8 cellular contexts compared by ENCODE assay signal in genomic region chr16:1771864-1772361, GRCh38. TPM values are rescaled to one million over a fixed set of nuclear protein-coding genes. Genes with fewer than 3 reads are reported as not detected.
DNase-seq lines count a peak whose midpoint lies in the region; ATAC-seq, FAIRE-seq and TF ChIP-seq lines count a peak whose summit lies in the region.

No MANE protein-coding gene starts in this region.

- ATAC-seq in HepG2 (no peak), HG03571 (IDR thresholded peaks at IDR 0.05; ENCODE audit: unreplicated experiment) (no peak)

- peak overlapping the region; percentile 99 for H3K9ac ChIP-seq in HepG2 (ENCODE audit: insufficient read depth, low read depth, low read length)

- TF ChIP-seq EP300 in HepG2 (IDR thresholded peaks at IDR 0.05; ENCODE audit: low read depth in 2 of 2, low read length in 2 of 2) (no peak), HepG2 (CRISPR knock-in tag; IDR thresholded peaks at IDR 0.05; ENCODE audit: borderline replicate concordance) (no peak), transverse colon (IDR thresholded peaks at IDR 0.05; ENCODE audit: low read depth) (no peak)

- peak overlapping the region; percentile 96 for H3K4me3 Mint-ChIP-seq in activated T-cell treated with anti-CD3 and anti-CD28 coated beads, Interleukin-2, amount 50 U/mL, for 24 hours
- H3K4me3 Mint-ChIP-seq in activated naive CD8-positive, alpha-beta T cell treated with anti-CD3 and anti-CD28 coated beads for 36 hours = peak overlapping the region; percentile 99

- BruUV-seq in HepG2 (replicated peaks; lab: Mats Ljungman, UMichigan) = TSS peak; percentile 81

- POLR2A ChIA-PET in HepG2 (lab: Yijun Ruan, JAX) = interaction anchor here (0.6 to 1.8 kb wide), 12 partner anchors 11 to 744 kb away, joined by 3 to 38 read pairs (median 4); partner anchors contain the start of genes FAHD1, HAGH, IGFALS and JPT2

- no peak for FAIRE-seq in HepG2 (lab: Jason Lieb, UNC)

- in situ Hi-C loops in HepG2 (cut with HindIII; ENCODE audit: extremely low pct_ligation_motif_present, low pct_unique_long_range_greater_than_20kb) (no loop called here), transverse colon (cut with MboI; ENCODE audit: low pct_ligation_motif_present in 1 of 4, low pct_unique_long_range_greater_than_20kb in 1 of 4, low sequenced_read_pairs in 3 of 4) (no loop called here)

- peak overlapping the region; percentile 90 for H3K27ac ChIP-seq in HepG2 (ENCODE audit: extremely low read length, insufficient read depth, low read length)
- peak overlapping the region; percentile 95 to 97 (median 96) for H3K27ac ChIP-seq in transverse colon

- peak overlapping the region; percentile 91 for H3K4me2 ChIP-seq in HepG2 (ENCODE audit: low read depth, low read length)

- TF ChIP-seq POLR2A in HepG2 (IDR thresholded peaks at IDR 0.05; ENCODE audit: insufficient read depth in 1 of 2, low read depth in 2 of 2, low read length in 2 of 2) (no peak; a peak in 1 of 4 replicates), transverse colon (IDR thresholded peaks at IDR 0.05) (no peak)

- H3K4me1 Mint-ChIP-seq in activated T-cell treated with anti-CD3 and anti-CD28 coated beads, Interleukin-2, amount 50 U/mL, for 24 hours (ENCODE audit: low read depth) = peaks cover 20% of the 10 kb centered on the region
- H3K4me1 Mint-ChIP-seq in activated naive CD8-positive, alpha-beta T cell treated with anti-CD3 and anti-CD28 coated beads for 36 hours = peaks cover 10% of the 10 kb centered on the region

- WGBS in HepG2 (ENCODE audit: low lambda C conversion rate) = 0% methylated on average over 4 of the region's 22 CpGs
- 5 to 6% methylated on average over 7 to 22 of the region's 22 CpGs for WGBS in transverse colon (ENCODE audit: low coverage in 1 of 2), 2 donors

- H3K79me2 ChIP-seq in HepG2 (ENCODE audit: insufficient read depth, low read length) = peaks cover 30% of the 10 kb centered on the region

- peaks cover 12% of the 10 kb centered on the region for H3K4me1 ChIP-seq in HepG2 (ENCODE audit: insufficient read depth, low read length)
- peaks cover 16 to 42% (median 32%) of the 10 kb centered on the region in 4 donors for H3K4me1 ChIP-seq in transverse colon

- H2AFZ ChIP-seq in HepG2 (ENCODE audit: low read length) = no peak overlapping the region

- H3K36me3 Mint-ChIP-seq in activated T-cell treated with anti-CD3 and anti-CD28 coated beads, Interleukin-2, amount 50 U/mL, for 24 hours (ENCODE audit: low read depth) = peaks cover 65% of the 10 kb centered on the region
- H3K36me3 Mint-ChIP-seq in activated naive CD8-positive, alpha-beta T cell treated with anti-CD3 and anti-CD28 coated beads for 36 hours = peaks cover 16% of the 10 kb centered on the region

- CTCF ChIA-PET in HepG2 (lab: Yijun Ruan, JAX; ENCODE audit: low intra/inter-chr PET ratio, low total read pairs) = no interaction called here

- TF ChIP-seq RAD21 in HepG2 (CRISPR knock-in tag; IDR thresholded peaks at IDR 0.05) = no peak

- DNase-seq in activated T-cell treated with anti-CD3 and anti-CD28 coated beads, Interleukin-2, amount 50 U/mL, for 24 hours = no peak
- no peak for DNase-seq in activated T-cell treated with anti-CD3 and anti-CD28 coated beads, Interleukin-2, amount 50 U/mL, for 48 hours
- DNase-seq in activated naive CD8-positive, alpha-beta T cell treated with anti-CD3 and anti-CD28 coated beads for 36 hours = peak; percentile 18
- DNase-seq in HepG2 (ENCODE audit: low spot score) (no peak), transverse colon (peak; percentile 16), EL (no peak), NCI-H1694 treated with DMSO at 0.1 percent for 48 hours (lab: John Stamatoyannopoulos, UW) (no peak)

- H3K27me3 ChIP-seq in HepG2 (ENCODE audit: control insufficient read depth in 1 of 2, insufficient read depth in 2 of 2, low read length in 2 of 2) = no peaks in the 10 kb centered on the region; a peak in 2 of 5 replicates
- no peaks in the 10 kb centered on the region for H3K27me3 ChIP-seq in transverse colon

- no peaks in the 10 kb centered on the region for H3K9me3 ChIP-seq in HepG2 (ENCODE audit: low read length)
- no peaks in the 10 kb centered on the region for H3K9me3 ChIP-seq in transverse colon

- no peaks in the 10 kb centered on the region for H3K9me3 Mint-ChIP-seq in activated T-cell treated with anti-CD3 and anti-CD28 coated beads, Interleukin-2, amount 50 U/mL, for 24 hours
- H3K9me3 Mint-ChIP-seq in activated naive CD8-positive, alpha-beta T cell treated with anti-CD3 and anti-CD28 coated beads for 36 hours = no peaks in the 10 kb centered on the region

- H3K27ac Mint-ChIP-seq in activated T-cell treated with anti-CD3 and anti-CD28 coated beads, Interleukin-2, amount 50 U/mL, for 24 hours = peak overlapping the region; percentile 99
- H3K27ac Mint-ChIP-seq in activated naive CD8-positive, alpha-beta T cell treated with anti-CD3 and anti-CD28 coated beads for 36 hours = peak overlapping the region; percentile 99

- H3K4me3 ChIP-seq in HepG2 (replicated peaks in 1 of 3; ENCODE audit: insufficient read depth in 1 of 3, low read depth in 2 of 3, low read length in 3 of 3) = peak overlapping the region; percentile 94 to 96 (median 95)
- peak overlapping the region; percentile 70 to 94 (median 86) for H3K4me3 ChIP-seq in transverse colon

- H3K36me3 ChIP-seq in HepG2 (replicated peaks in 1 of 2; ENCODE audit: control insufficient read depth in 1 of 2, insufficient read depth in 2 of 2, low read length in 2 of 2) = peaks cover 9 to 22% of the 10 kb centered on the region in 2 experiments; a peak in 4 of 5 replicates
- H3K36me3 ChIP-seq in transverse colon = peaks cover 0 to 1% (median under 1%) of the 10 kb centered on the region in 4 donors

- no peaks in the 10 kb centered on the region for H4K20me1 ChIP-seq in HepG2 (ENCODE audit: insufficient read depth, low read length)

- no peaks in the 10 kb centered on the region for H3K27me3 Mint-ChIP-seq in activated T-cell treated with anti-CD3 and anti-CD28 coated beads, Interleukin-2, amount 50 U/mL, for 24 hours
- H3K27me3 Mint-ChIP-seq in activated naive CD8-positive, alpha-beta T cell treated with anti-CD3 and anti-CD28 coated beads for 36 hours = peaks cover 3% of the 10 kb centered on the region

- TF ChIP-seq CTCF in HepG2 (CRISPR knock-in tag; IDR thresholded peaks at IDR 0.05) = no peak
- TF ChIP-seq CTCF in transverse colon (IDR thresholded peaks at IDR 0.05) = no peak

- intact Hi-C loops in HepG2 (cut with micrococcal nuclease; ENCODE audit: unreplicated experiment) (loop anchor here (5.0 kb wide), 1 partner anchor 40 kb away; no protein-coding TSS in a partner anchor), transverse colon (cut with DNase I; ENCODE audit: low total_unique reads) (no loop called here)

RNA-seq across cellular contexts. Expression of gene NME3, which starts 0.6 kb away (rescaled TPM):
- 10 to 100 TPM; 24.5 to 24.9 TPM for total RNA-seq in activated naive CD8-positive, alpha-beta T cell treated with anti-CD3 and anti-CD28 coated beads for 36 hours
- total RNA-seq in HepG2 (2016; rRNA removed; fragmentation: Illumina TruSeq; extraction: Trizol) (4.9 and 15.9 TPM in 2 replicates), transverse colon (100 to 1,000 TPM; 116 to 286 (median 132) TPM)
- total RNA-seq in HepG2 (2016; cell fraction: cytosol; rRNA removed; fragmentation: Illumina TruSeq; extraction: Trizol; ENCODE audit: low read depth) = 27.7 and 30.7 TPM in 2 replicates
- total RNA-seq in HepG2 (2016; cell fraction: insoluble cytoplasmic fraction; rRNA removed; fragmentation: Illumina TruSeq; extraction: Trizol) = 6.6 and 17.1 TPM in 2 replicates
- 19.1 and 22.3 TPM in 2 replicates for total RNA-seq in HepG2 (2016; cell fraction: membrane; rRNA removed; fragmentation: Illumina TruSeq; extraction: Trizol)
- 17.5 and 23.3 TPM in 2 replicates for total RNA-seq in HepG2 (2016; cell fraction: nucleus; rRNA removed; fragmentation: Illumina TruSeq; extraction: Trizol)
- polyA plus RNA-seq in HepG2 (2011; rRNA removed) = 10.4 and 13.9 TPM in 2 replicates
- 7.3 and 17.7 TPM in 2 replicates for polyA plus RNA-seq in HepG2 (2011; cell fraction: cytosol; rRNA removed)
- polyA plus RNA-seq in HepG2 (2011; cell fraction: nucleus; rRNA removed) = 96.4 and 121 TPM in 2 replicates
- 5.5 and 9.1 TPM in 2 replicates for polyA plus RNA-seq in HepG2 (2012)
- polyA plus RNA-seq in HepG2 (2016; cell fraction: cytosol; fragmentation: Illumina TruSeq; extraction: Trizol; ENCODE audit: low read depth) = 21.1 and 24.5 TPM in 2 replicates
- 5.3 and 5.8 TPM in 2 replicates for polyA plus RNA-seq in HepG2 (2016; cell fraction: insoluble cytoplasmic fraction; fragmentation: Illumina TruSeq; extraction: Trizol; ENCODE audit: low read depth)
- 12.6 and 13.9 TPM in 2 replicates for polyA plus RNA-seq in HepG2 (2016; cell fraction: membrane; fragmentation: Illumina TruSeq; extraction: Trizol; ENCODE audit: low read depth)
- polyA plus RNA-seq in HepG2 (2016; cell fraction: nucleus; fragmentation: Illumina TruSeq; extraction: Trizol; ENCODE audit: insufficient read depth, low read depth) = 35.8 and 39.3 TPM in 2 replicates
- polyA minus RNA-seq in HepG2 (2011; rRNA and poly(A)+ RNA removed; ENCODE audit: low replicate concordance) = 2.3 and 4.2 TPM in 2 replicates
- 2.1 and 3.5 TPM in 2 replicates for polyA minus RNA-seq in HepG2 (2011; cell fraction: cytosol; rRNA and poly(A)+ RNA removed)
- polyA minus RNA-seq in HepG2 (2011; cell fraction: nucleus; rRNA and poly(A)+ RNA removed) = 8.4 and 9.0 TPM in 2 replicates

RNA-seq across cellular contexts. Expression of gene EME2, which starts 0.7 kb away (rescaled TPM):
- 10 to 100 TPM; 17.2 to 20.1 TPM for total RNA-seq in activated naive CD8-positive, alpha-beta T cell treated with anti-CD3 and anti-CD28 coated beads for 36 hours
- total RNA-seq in HepG2 (2016; rRNA removed; fragmentation: Illumina TruSeq; extraction: Trizol) = 1.7 and 7.6 TPM in 2 replicates
- total RNA-seq in HepG2 (2016; cell fraction: cytosol; rRNA removed; fragmentation: Illumina TruSeq; extraction: Trizol; ENCODE audit: low read depth) = 0.79 and 1.3 TPM in 2 replicates
- 1.7 and 6.0 TPM in 2 replicates for total RNA-seq in HepG2 (2016; cell fraction: insoluble cytoplasmic fraction; rRNA removed; fragmentation: Illumina TruSeq; extraction: Trizol)
- total RNA-seq in HepG2 (2016; cell fraction: membrane; rRNA removed; fragmentation: Illumina TruSeq; extraction: Trizol) = 1.2 TPM in 2 replicates
- total RNA-seq in HepG2 (2016; cell fraction: nucleus; rRNA removed; fragmentation: Illumina TruSeq; extraction: Trizol) = 7.8 and 8.4 TPM in 2 replicates
- 4.4 and 6.5 TPM in 2 replicates for polyA plus RNA-seq in HepG2 (2011; rRNA removed)
- polyA plus RNA-seq in HepG2 (2011; cell fraction: cytosol; rRNA removed) = 1.3 and 2.0 TPM in 2 replicates
- polyA plus RNA-seq in HepG2 (2011; cell fraction: nucleus; rRNA removed) = 81.3 and 90.4 TPM in 2 replicates
- polyA plus RNA-seq in HepG2 (2012) = 3.4 and 4.5 TPM in 2 replicates
- polyA plus RNA-seq in HepG2 (2016; cell fraction: cytosol; fragmentation: Illumina TruSeq; extraction: Trizol; ENCODE audit: low read depth) = 0.23 and 0.36 TPM in 2 replicates
- polyA plus RNA-seq in HepG2 (2016; cell fraction: insoluble cytoplasmic fraction; fragmentation: Illumina TruSeq; extraction: Trizol; ENCODE audit: low read depth) = 1.7 and 2.2 TPM in 2 replicates
- 0.51 and 0.65 TPM in 2 replicates for polyA plus RNA-seq in HepG2 (2016; cell fraction: membrane; fragmentation: Illumina TruSeq; extraction: Trizol; ENCODE audit: low read depth)
- 31.9 and 34.1 TPM in 2 replicates for polyA plus RNA-seq in HepG2 (2016; cell fraction: nucleus; fragmentation: Illumina TruSeq; extraction: Trizol; ENCODE audit: insufficient read depth, low read depth)
- 5.2 and 6.5 TPM in 2 replicates for polyA minus RNA-seq in HepG2 (2011; rRNA and poly(A)+ RNA removed; ENCODE audit: low replicate concordance)
- 0.79 and 1.3 TPM in 2 replicates for polyA minus RNA-seq in HepG2 (2011; cell fraction: cytosol; rRNA and poly(A)+ RNA removed)
- 17.7 and 19.7 TPM in 2 replicates for polyA minus RNA-seq in HepG2 (2011; cell fraction: nucleus; rRNA and poly(A)+ RNA removed)
- 100 to 1,000 TPM in 1 of 4 donors, 10 to 100 TPM in 3; 23.6 to 173 (median 45.4) TPM for total RNA-seq in transverse colon

RNA-seq across cellular contexts. Expression of gene MRPS34, which starts 1.0 kb away (rescaled TPM):
- 100 to 1,000 TPM; 187 to 190 TPM for total RNA-seq in activated naive CD8-positive, alpha-beta T cell treated with anti-CD3 and anti-CD28 coated beads for 36 hours
- total RNA-seq in HepG2 (2016; rRNA removed; fragmentation: Illumina TruSeq; extraction: Trizol) = 129 and 131 TPM in 2 replicates
- 34.5 and 36.0 TPM in 2 replicates for total RNA-seq in HepG2 (2016; cell fraction: cytosol; rRNA removed; fragmentation: Illumina TruSeq; extraction: Trizol; ENCODE audit: low read depth)
- total RNA-seq in HepG2 (2016; cell fraction: insoluble cytoplasmic fraction; rRNA removed; fragmentation: Illumina TruSeq; extraction: Trizol) = 130 and 146 TPM in 2 replicates
- total RNA-seq in HepG2 (2016; cell fraction: membrane; rRNA removed; fragmentation: Illumina TruSeq; extraction: Trizol) = 51.5 and 64.0 TPM in 2 replicates
- total RNA-seq in HepG2 (2016; cell fraction: nucleus; rRNA removed; fragmentation: Illumina TruSeq; extraction: Trizol) = 59.6 and 64.6 TPM in 2 replicates
- polyA plus RNA-seq in HepG2 (2011; rRNA removed) = 61.3 and 63.5 TPM in 2 replicates
- polyA plus RNA-seq in HepG2 (2011; cell fraction: cytosol; rRNA removed) = 70.4 and 99.7 TPM in 2 replicates
- polyA plus RNA-seq in HepG2 (2011; cell fraction: nucleus; rRNA removed) = 83.9 and 98.7 TPM in 2 replicates
- 48.9 and 50.7 TPM in 2 replicates for polyA plus RNA-seq in HepG2 (2012)
- polyA plus RNA-seq in HepG2 (2016; cell fraction: cytosol; fragmentation: Illumina TruSeq; extraction: Trizol; ENCODE audit: low read depth) = 42.4 and 48.9 TPM in 2 replicates
- polyA plus RNA-seq in HepG2 (2016; cell fraction: insoluble cytoplasmic fraction; fragmentation: Illumina TruSeq; extraction: Trizol; ENCODE audit: low read depth) = 212 and 241 TPM in 2 replicates
- polyA plus RNA-seq in HepG2 (2016; cell fraction: membrane; fragmentation: Illumina TruSeq; extraction: Trizol; ENCODE audit: low read depth) = 59.9 and 71.5 TPM in 2 replicates
- 154 and 163 TPM in 2 replicates for polyA plus RNA-seq in HepG2 (2016; cell fraction: nucleus; fragmentation: Illumina TruSeq; extraction: Trizol; ENCODE audit: insufficient read depth, low read depth)
- 27.6 and 50.7 TPM in 2 replicates for polyA minus RNA-seq in HepG2 (2011; rRNA and poly(A)+ RNA removed; ENCODE audit: low replicate concordance)
- 25.2 and 30.8 TPM in 2 replicates for polyA minus RNA-seq in HepG2 (2011; cell fraction: cytosol; rRNA and poly(A)+ RNA removed)
- polyA minus RNA-seq in HepG2 (2011; cell fraction: nucleus; rRNA and poly(A)+ RNA removed) = 21.9 and 29.5 TPM in 2 replicates
- total RNA-seq in transverse colon = 100 to 1,000 TPM; 102 to 253 (median 121) TPM

RNA-seq across cellular contexts. Expression of gene SPSB3, which starts 10.5 kb away (rescaled TPM):
- total RNA-seq in activated naive CD8-positive, alpha-beta T cell treated with anti-CD3 and anti-CD28 coated beads for 36 hours = 10 to 100 TPM; 12.3 to 12.8 TPM
- 8.2 and 13.2 TPM in 2 replicates for total RNA-seq in HepG2 (2016; rRNA removed; fragmentation: Illumina TruSeq; extraction: Trizol)
- 8.6 and 9.9 TPM in 2 replicates for total RNA-seq in HepG2 (2016; cell fraction: cytosol; rRNA removed; fragmentation: Illumina TruSeq; extraction: Trizol; ENCODE audit: low read depth)
- 6.5 and 13.8 TPM in 2 replicates for total RNA-seq in HepG2 (2016; cell fraction: insoluble cytoplasmic fraction; rRNA removed; fragmentation: Illumina TruSeq; extraction: Trizol)
- total RNA-seq in HepG2 (2016; cell fraction: membrane; rRNA removed; fragmentation: Illumina TruSeq; extraction: Trizol) = 9.4 and 12.7 TPM in 2 replicates
- total RNA-seq in HepG2 (2016; cell fraction: nucleus; rRNA removed; fragmentation: Illumina TruSeq; extraction: Trizol) = 14.1 and 16.2 TPM in 2 replicates
- polyA plus RNA-seq in HepG2 (2011; rRNA removed) = 21.9 and 26.7 TPM in 2 replicates
- polyA plus RNA-seq in HepG2 (2011; cell fraction: cytosol; rRNA removed) = 15.4 and 25.3 TPM in 2 replicates
- 142 and 184 TPM in 2 replicates for polyA plus RNA-seq in HepG2 (2011; cell fraction: nucleus; rRNA removed)
- polyA plus RNA-seq in HepG2 (2012) = 12.3 and 24.9 TPM in 2 replicates
- polyA plus RNA-seq in HepG2 (2016; cell fraction: cytosol; fragmentation: Illumina TruSeq; extraction: Trizol; ENCODE audit: low read depth) = 6.4 and 7.5 TPM in 2 replicates
- polyA plus RNA-seq in HepG2 (2016; cell fraction: insoluble cytoplasmic fraction; fragmentation: Illumina TruSeq; extraction: Trizol; ENCODE audit: low read depth) = 7.6 and 8.0 TPM in 2 replicates
- 6.8 and 7.3 TPM in 2 replicates for polyA plus RNA-seq in HepG2 (2016; cell fraction: membrane; fragmentation: Illumina TruSeq; extraction: Trizol; ENCODE audit: low read depth)
- 29.9 and 32.1 TPM in 2 replicates for polyA plus RNA-seq in HepG2 (2016; cell fraction: nucleus; fragmentation: Illumina TruSeq; extraction: Trizol; ENCODE audit: insufficient read depth, low read depth)
- polyA minus RNA-seq in HepG2 (2011; rRNA and poly(A)+ RNA removed; ENCODE audit: low replicate concordance) = 15.4 and 19.4 TPM in 2 replicates
- polyA minus RNA-seq in HepG2 (2011; cell fraction: cytosol; rRNA and poly(A)+ RNA removed) = 4.5 and 8.0 TPM in 2 replicates
- 12.4 and 13.7 TPM in 2 replicates for polyA minus RNA-seq in HepG2 (2011; cell fraction: nucleus; rRNA and poly(A)+ RNA removed)
- total RNA-seq in transverse colon = 100 to 1,000 TPM; 101 to 289 (median 125) TPM

RNA-seq across cellular contexts. Expression of gene NUBP2, which starts 10.8 kb away (rescaled TPM):
- total RNA-seq in activated naive CD8-positive, alpha-beta T cell treated with anti-CD3 and anti-CD28 coated beads for 36 hours = 10 to 100 TPM; 63.6 to 64.2 TPM
- total RNA-seq in HepG2 (2016; rRNA removed; fragmentation: Illumina TruSeq; extraction: Trizol) (43.8 and 61.5 TPM in 2 replicates), transverse colon (100 to 1,000 TPM in 1 of 4 donors, 10 to 100 TPM in 3; 15.3 to 165 (median 59.6) TPM)
- total RNA-seq in HepG2 (2016; cell fraction: cytosol; rRNA removed; fragmentation: Illumina TruSeq; extraction: Trizol; ENCODE audit: low read depth) = 45.7 and 50.6 TPM in 2 replicates
- total RNA-seq in HepG2 (2016; cell fraction: insoluble cytoplasmic fraction; rRNA removed; fragmentation: Illumina TruSeq; extraction: Trizol) = 43.0 and 67.3 TPM in 2 replicates
- 59.0 and 63.2 TPM in 2 replicates for total RNA-seq in HepG2 (2016; cell fraction: membrane; rRNA removed; fragmentation: Illumina TruSeq; extraction: Trizol)
- total RNA-seq in HepG2 (2016; cell fraction: nucleus; rRNA removed; fragmentation: Illumina TruSeq; extraction: Trizol) = 26.2 and 29.2 TPM in 2 replicates
- polyA plus RNA-seq in HepG2 (2011; rRNA removed) = 25.7 and 33.5 TPM in 2 replicates
- 26.7 and 51.2 TPM in 2 replicates for polyA plus RNA-seq in HepG2 (2011; cell fraction: cytosol; rRNA removed)
- 80.7 and 89.5 TPM in 2 replicates for polyA plus RNA-seq in HepG2 (2011; cell fraction: nucleus; rRNA removed)
- polyA plus RNA-seq in HepG2 (2012) = 19.8 and 31.7 TPM in 2 replicates
- polyA plus RNA-seq in HepG2 (2016; cell fraction: cytosol; fragmentation: Illumina TruSeq; extraction: Trizol; ENCODE audit: low read depth) = 46.9 and 52.9 TPM in 2 replicates
- polyA plus RNA-seq in HepG2 (2016; cell fraction: insoluble cytoplasmic fraction; fragmentation: Illumina TruSeq; extraction: Trizol; ENCODE audit: low read depth) = 40.4 and 46.6 TPM in 2 replicates
- polyA plus RNA-seq in HepG2 (2016; cell fraction: membrane; fragmentation: Illumina TruSeq; extraction: Trizol; ENCODE audit: low read depth) = 47.2 and 53.9 TPM in 2 replicates
- polyA plus RNA-seq in HepG2 (2016; cell fraction: nucleus; fragmentation: Illumina TruSeq; extraction: Trizol; ENCODE audit: insufficient read depth, low read depth) = 63.4 and 63.9 TPM in 2 replicates
- polyA minus RNA-seq in HepG2 (2011; rRNA and poly(A)+ RNA removed; ENCODE audit: low replicate concordance) = 21.1 and 26.9 TPM in 2 replicates
- polyA minus RNA-seq in HepG2 (2011; cell fraction: cytosol; rRNA and poly(A)+ RNA removed) = 14.3 and 16.7 TPM in 2 replicates
- polyA minus RNA-seq in HepG2 (2011; cell fraction: nucleus; rRNA and poly(A)+ RNA removed) = 12.1 and 14.0 TPM in 2 replicates

Comparison
In these comparisons a context has a peak if more than half of its experiments do, and no peak if none do; other contexts are left out.
1. DNase-seq: peak in activated naive CD8-positive, alpha-beta T cell treated with anti-CD3 and anti-CD28 coated beads for 36 hours (single experiment) and transverse colon (single experiment); none in activated T-cell treated with anti-CD3 and anti-CD28 coated beads, Interleukin-2, amount 50 U/mL, for 24 hours (single experiment), activated T-cell treated with anti-CD3 and anti-CD28 coated beads, Interleukin-2, amount 50 U/mL, for 48 hours (0 of 2), HepG2 (single experiment), EL (single experiment) and NCI-H1694 treated with DMSO at 0.1 percent for 48 hours (single experiment).